ENCODE assay signal across 19 cellular contexts in the genomic region with DNA sequence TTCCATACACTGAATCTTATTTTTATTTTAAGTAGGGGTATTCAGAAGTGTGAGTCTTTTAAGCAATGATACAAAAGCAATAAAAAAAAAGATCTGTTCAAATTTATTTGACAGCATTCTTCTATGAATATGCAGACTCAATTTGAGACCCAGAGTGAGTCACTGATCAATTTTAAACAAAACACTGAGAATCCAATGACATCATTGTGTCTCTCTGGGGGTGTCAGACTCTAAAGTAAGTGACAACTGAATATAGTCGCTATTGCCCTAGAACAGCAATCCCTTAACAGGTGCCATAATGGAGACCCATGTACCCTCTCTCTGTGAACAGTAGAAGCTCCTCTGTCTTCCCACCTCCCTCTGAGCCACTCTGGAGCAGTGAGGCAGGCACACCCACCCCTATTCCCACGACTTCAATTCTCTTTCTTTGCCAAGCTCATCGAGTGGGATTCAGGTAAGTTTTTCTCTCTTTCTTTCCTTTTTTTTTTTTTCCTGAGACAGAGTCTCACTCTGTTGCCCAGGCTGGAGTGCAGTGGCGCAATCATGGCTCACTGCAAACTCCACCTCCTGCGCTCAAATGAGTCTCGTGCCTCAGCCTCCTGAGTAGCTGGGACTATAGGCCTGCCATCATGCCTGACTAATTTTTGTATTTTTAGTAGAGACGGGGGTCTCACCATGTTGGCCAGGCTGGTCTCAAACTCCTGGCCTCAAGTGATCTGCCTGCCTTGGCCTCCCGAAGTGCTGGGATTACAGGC. TPM values are rescaled to one million over a fixed set of nuclear protein-coding genes. Genes with fewer than 3 reads are reported as not detected.
DNase-seq lines count a peak whose midpoint lies in the region; ATAC-seq and TF ChIP-seq lines count a peak whose summit lies in the region.
"Had no signal": no experiment of that assay in that cellular context is flagged by ENCODE, and none has a peak within 500 bp of the region (broad histone marks: within the 10 kb centered on the region; RNA-seq: fewer than 3 reads in every experiment).

No MANE protein-coding gene starts in this region.

- H4K8ac ChIP-seq in mesendoderm (ENCODE audit: low read depth, low read length), result no peak overlapping the region

- DNase-seq in activated CD4-positive, alpha-beta T cell treated with anti-CD3 and anti-CD28 coated beads for 36 hours, result no peak
- no peak for DNase-seq in activated CD4-positive, alpha-beta T cell treated with anti-CD3 and anti-CD28 coated beads for 1 hour
- DNase-seq in stimulated activated naive CD8-positive, alpha-beta T cell treated with anti-CD3 and anti-CD28 coated beads, Interleukin-15, amount 100 ng/mL, for 72 hours, result no peak
- DNase-seq in stimulated activated naive CD8-positive, alpha-beta T cell treated with anti-CD3 and anti-CD28 coated beads, Interleukin-15, Interleukin-2, amounts not matched to agents 100 U/mL and 50 U/mL, for 24 hours, result no peak
- DNase-seq in mesendoderm (no peak), upper lobe of right lung (peak; percentile 5), type B pancreatic cell (ENCODE audit: extremely low spot score, unreplicated experiment) (no peak), brain microvascular endothelial cell (no peak)
- DNase-seq: 8988T, AML-193, MG63, NCI-H1417, NCI-H1694 treated with DMSO at 0.1 percent for 48 hours, NCI-H2081 treated with DMSO at 0.1 percent for 48 hours, NCI-H446, NCI-H526, Peyer's patch had no signal

- POLR2A ChIA-PET in activated CD4-positive, alpha-beta T cell treated with anti-CD3 and anti-CD28 coated beads for 36 hours (lab: Charles Lee), result no interaction called here

- H3K18ac ChIP-seq in mesendoderm (ENCODE audit: low read length), result peak overlapping the region; percentile 23

- no peaks in the 10 kb centered on the region for H3K9me3 ChIP-seq in upper lobe of right lung
- H3K9me3 ChIP-seq: MG63, Peyer's patch had no signal

- H3K27me3 ChIP-seq in mesendoderm (ENCODE audit: insufficient read depth, low read length, poor library complexity) (no peaks in the 10 kb centered on the region), upper lobe of right lung (no peaks in the 10 kb centered on the region), brain microvascular endothelial cell (replicated peaks) (no peaks in the 10 kb centered on the region)
- H3K27me3 ChIP-seq: MG63, Peyer's patch had no signal

- H3K4me2 ChIP-seq in mesendoderm (ENCODE audit: low read length), result no peak overlapping the region

- H3K4me1 ChIP-seq in mesendoderm (ENCODE audit: control insufficient read depth, low read depth, low read length) (peaks cover 7% of the 10 kb centered on the region), upper lobe of right lung (no peaks in the 10 kb centered on the region)
- H3K4me1 ChIP-seq: Peyer's patch had no signal

- no peaks in the 10 kb centered on the region for H3K9me3 Mint-ChIP-seq in activated CD4-positive, alpha-beta T cell treated with anti-CD3 and anti-CD28 coated beads for 36 hours (ENCODE audit: low read depth)
- H3K9me3 Mint-ChIP-seq in stimulated activated naive CD8-positive, alpha-beta T cell treated with anti-CD3 and anti-CD28 coated beads, Interleukin-15, amount 100 ng/mL, for 72 hours, result no peaks in the 10 kb centered on the region
- no peaks in the 10 kb centered on the region for H3K9me3 Mint-ChIP-seq in type B pancreatic cell
- H3K9me3 Mint-ChIP-seq: CD14-positive monocyte had no signal

- no peak overlapping the region for H4K5ac ChIP-seq in mesendoderm (ENCODE audit: low read length)

- no peaks in the 10 kb centered on the region for H3K79me1 ChIP-seq in mesendoderm (ENCODE audit: low read length)

- in situ Hi-C loops in brain microvascular endothelial cell (cut with HindIII; ENCODE audit: low pct_ligation_motif_present, low sequenced_read_pairs), result no loop called here

- no peaks in the 10 kb centered on the region for H3K36me3 ChIP-seq in mesendoderm (ENCODE audit: control insufficient read depth, insufficient read depth, low read length)
- no peaks in the 10 kb centered on the region for H3K36me3 ChIP-seq in upper lobe of right lung
- H3K36me3 ChIP-seq in brain microvascular endothelial cell (replicated peaks), result no peaks in the 10 kb centered on the region
- H3K36me3 ChIP-seq: MG63, Peyer's patch had no signal

- no peak overlapping the region for H3K4ac ChIP-seq in mesendoderm (ENCODE audit: low read depth, low read length)

- H3K27ac Mint-ChIP-seq in activated CD4-positive, alpha-beta T cell treated with anti-CD3 and anti-CD28 coated beads for 36 hours, result no peak overlapping the region
- H3K27ac Mint-ChIP-seq in stimulated activated naive CD8-positive, alpha-beta T cell treated with anti-CD3 and anti-CD28 coated beads, Interleukin-15, amount 100 ng/mL, for 72 hours, result peak overlapping the region in 1 of 2 donors; percentile 46
- no peak overlapping the region for H3K27ac Mint-ChIP-seq in type B pancreatic cell
- H3K27ac Mint-ChIP-seq: CD14-positive monocyte had no signal

- H3K4me3 ChIP-seq in mesendoderm (ENCODE audit: low read length), result no peak overlapping the region
- H3K4me3 ChIP-seq in upper lobe of right lung, result no peak overlapping the region
- H3K4me3 ChIP-seq in brain microvascular endothelial cell (ENCODE audit: low read depth, low read length), result no peak overlapping the region
- H3K4me3 ChIP-seq: MG63, Peyer's patch had no signal

- H2BK15ac ChIP-seq in mesendoderm (replicated peaks; ENCODE audit: low read depth), result no peak overlapping the region

- H2AK5ac ChIP-seq in mesendoderm (ENCODE audit: low read length), result no peak overlapping the region

- no peak for TF ChIP-seq CTCF in upper lobe of right lung (IDR thresholded peaks at IDR 0.05)
- no peak for TF ChIP-seq CTCF in type B pancreatic cell (conservative IDR thresholded peaks at IDR 0.05)
- TF ChIP-seq CTCF in brain microvascular endothelial cell (IDR thresholded peaks at IDR 0.05; ENCODE audit: low read depth, low read length, missing control alignments), result no peak

- H3K9ac ChIP-seq in mesendoderm (ENCODE audit: low read length), result no peak overlapping the region

- peaks cover under 1% of the 10 kb centered on the region for H3K36me3 Mint-ChIP-seq in activated CD4-positive, alpha-beta T cell treated with anti-CD3 and anti-CD28 coated beads for 36 hours (ENCODE audit: low read depth)
- H3K36me3 Mint-ChIP-seq in type B pancreatic cell, result no peaks in the 10 kb centered on the region
- H3K36me3 Mint-ChIP-seq: CD14-positive monocyte had no signal

- no peak overlapping the region for H3K4me3 Mint-ChIP-seq in activated CD4-positive, alpha-beta T cell treated with anti-CD3 and anti-CD28 coated beads for 36 hours
- H3K4me3 Mint-ChIP-seq in stimulated activated naive CD8-positive, alpha-beta T cell treated with anti-CD3 and anti-CD28 coated beads, Interleukin-15, amount 100 ng/mL, for 72 hours, result no peak overlapping the region
- no peak overlapping the region for H3K4me3 Mint-ChIP-seq in type B pancreatic cell
- H3K4me3 Mint-ChIP-seq: CD14-positive monocyte had no signal

- no CpG with 5 or more reads among the region's 8 CpGs for WGBS in mesendoderm (ENCODE audit: extremely low coverage, insufficient coverage, low lambda C conversion rate)

- H3K79me2 ChIP-seq in mesendoderm (ENCODE audit: control insufficient read depth, insufficient read depth, low read length), result no peaks in the 10 kb centered on the region

- peaks cover 4% of the 10 kb centered on the region for H3K4me1 Mint-ChIP-seq in activated CD4-positive, alpha-beta T cell treated with anti-CD3 and anti-CD28 coated beads for 36 hours
- peaks cover 12% of the 10 kb centered on the region for H3K4me1 Mint-ChIP-seq in stimulated activated naive CD8-positive, alpha-beta T cell treated with anti-CD3 and anti-CD28 coated beads, Interleukin-15, amount 100 ng/mL, for 72 hours
- H3K4me1 Mint-ChIP-seq in type B pancreatic cell (ENCODE audit: unreplicated experiment), result peaks cover 3% of the 10 kb centered on the region

- H3K23ac ChIP-seq in mesendoderm (ENCODE audit: low read length), result no peak overlapping the region

- intact Hi-C loops in activated CD4-positive, alpha-beta T cell treated with anti-CD3 and anti-CD28 coated beads for 36 hours (cut with DNase I, micrococcal nuclease), result no loop called here
- intact Hi-C loops in upper lobe of right lung (cut with DNase I), result no loop called here

- peaks cover 4% of the 10 kb centered on the region for H3K27me3 Mint-ChIP-seq in activated CD4-positive, alpha-beta T cell treated with anti-CD3 and anti-CD28 coated beads for 36 hours
- H3K27me3 Mint-ChIP-seq in stimulated activated naive CD8-positive, alpha-beta T cell treated with anti-CD3 and anti-CD28 coated beads, Interleukin-15, amount 100 ng/mL, for 72 hours, result peaks cover 8% of the 10 kb centered on the region
- peaks cover 14% of the 10 kb centered on the region for H3K27me3 Mint-ChIP-seq in type B pancreatic cell

- no peak overlapping the region for H2BK120ac ChIP-seq in mesendoderm (ENCODE audit: low read depth, low read length)

- peak; percentile 42 for ATAC-seq in activated CD4-positive, alpha-beta T cell treated with anti-CD3 and anti-CD28 coated beads for 36 hours
- ATAC-seq in stimulated activated naive CD8-positive, alpha-beta T cell treated with anti-CD3 and anti-CD28 coated beads, Interleukin-15, amount 100 ng/mL, for 72 hours, result peak; percentile 45
- no peak for ATAC-seq in stimulated activated naive CD8-positive, alpha-beta T cell treated with anti-CD3 and anti-CD28 coated beads, Interleukin-15, Interleukin-2, amounts not matched to agents 100 U/mL and 50 U/mL, for 24 hours
- ATAC-seq in upper lobe of right lung, result no peak

- H3K27ac ChIP-seq in mesendoderm (ENCODE audit: low read depth, low read length), result no peak overlapping the region
- H3K27ac ChIP-seq in upper lobe of right lung, result no peak overlapping the region
- no peak overlapping the region for H3K27ac ChIP-seq in brain microvascular endothelial cell
- H3K27ac ChIP-seq: Peyer's patch had no signal

- CTCF ChIA-PET in activated CD4-positive, alpha-beta T cell treated with anti-CD3 and anti-CD28 coated beads for 36 hours (lab: Charles Lee), result interaction anchor here (0.7 to 1.0 kb wide), 3 partner anchors 9 to 316 kb away, joined by 3 to 4 read pairs (median 3); no protein-coding TSS in a partner anchor

- H3K56ac ChIP-seq in mesendoderm (ENCODE audit: low read length), result peak overlapping the region; percentile 56

- no peak overlapping the region for H2BK5ac ChIP-seq in mesendoderm (ENCODE audit: low read length)

RNA-seq across cellular contexts. Expression of gene RPS3, which starts 5.1 kb away (rescaled TPM):
- total RNA-seq in activated CD4-positive, alpha-beta T cell treated with anti-CD3 and anti-CD28 coated beads for 36 hours, result 1,000 to 10,000 TPM; 4,536 to 4,569 TPM
- 6,635 TPM for polyA plus RNA-seq in mesendoderm (2013, experiment 1 of 2)
- polyA plus RNA-seq in mesendoderm (2013, experiment 2 of 2), result 6,755 TPM
- total RNA-seq in upper lobe of right lung, result 1,778 TPM
- 3,170 and 3,442 TPM in 2 replicates for total RNA-seq in type B pancreatic cell (ENCODE audit: low replicate concordance)

RNA-seq across cellular contexts. Expression of gene KLHL35, which starts 38.7 kb away (rescaled TPM):
- under 1 TPM; 0.62 to 0.65 TPM for total RNA-seq in activated CD4-positive, alpha-beta T cell treated with anti-CD3 and anti-CD28 coated beads for 36 hours
- polyA plus RNA-seq in mesendoderm (2013, experiment 1 of 2), result 0.13 TPM
- 0.22 TPM for polyA plus RNA-seq in mesendoderm (2013, experiment 2 of 2)
- total RNA-seq in upper lobe of right lung (3.4 TPM), type B pancreatic cell (ENCODE audit: low replicate concordance) (0.67 and 1.6 TPM in 2 replicates)

RNA-seq across cellular contexts. Expression of gene ARRB1, which starts 42.8 kb away (rescaled TPM):
- 10 to 100 TPM; 21.0 to 21.8 TPM for total RNA-seq in activated CD4-positive, alpha-beta T cell treated with anti-CD3 and anti-CD28 coated beads for 36 hours
- polyA plus RNA-seq in mesendoderm (2013, experiment 1 of 2), result 42.6 TPM
- 43.2 TPM for polyA plus RNA-seq in mesendoderm (2013, experiment 2 of 2)
- total RNA-seq in upper lobe of right lung (188 TPM), type B pancreatic cell (ENCODE audit: low replicate concordance) (32.7 and 32.8 TPM in 2 replicates)
- total RNA-seq: OCI-LY7 had no signal

Comparison
In these comparisons a context has a peak if more than half of its experiments do, and no peak if none do; other contexts are left out.
1. ATAC-seq: peak in activated CD4-positive, alpha-beta T cell treated with anti-CD3 and anti-CD28 coated beads for 36 hours (single experiment) and stimulated activated naive CD8-positive, alpha-beta T cell treated with anti-CD3 and anti-CD28 coated beads, Interleukin-15, amount 100 ng/mL, for 72 hours (single experiment); none in stimulated activated naive CD8-positive, alpha-beta T cell treated with anti-CD3 and anti-CD28 coated beads, Interleukin-15, Interleukin-2, amounts not matched to agents 100 U/mL and 50 U/mL, for 24 hours (single experiment) and upper lobe of right lung (single experiment).